ENCODE assay signal across 1 cellular context in the genomic region with DNA sequence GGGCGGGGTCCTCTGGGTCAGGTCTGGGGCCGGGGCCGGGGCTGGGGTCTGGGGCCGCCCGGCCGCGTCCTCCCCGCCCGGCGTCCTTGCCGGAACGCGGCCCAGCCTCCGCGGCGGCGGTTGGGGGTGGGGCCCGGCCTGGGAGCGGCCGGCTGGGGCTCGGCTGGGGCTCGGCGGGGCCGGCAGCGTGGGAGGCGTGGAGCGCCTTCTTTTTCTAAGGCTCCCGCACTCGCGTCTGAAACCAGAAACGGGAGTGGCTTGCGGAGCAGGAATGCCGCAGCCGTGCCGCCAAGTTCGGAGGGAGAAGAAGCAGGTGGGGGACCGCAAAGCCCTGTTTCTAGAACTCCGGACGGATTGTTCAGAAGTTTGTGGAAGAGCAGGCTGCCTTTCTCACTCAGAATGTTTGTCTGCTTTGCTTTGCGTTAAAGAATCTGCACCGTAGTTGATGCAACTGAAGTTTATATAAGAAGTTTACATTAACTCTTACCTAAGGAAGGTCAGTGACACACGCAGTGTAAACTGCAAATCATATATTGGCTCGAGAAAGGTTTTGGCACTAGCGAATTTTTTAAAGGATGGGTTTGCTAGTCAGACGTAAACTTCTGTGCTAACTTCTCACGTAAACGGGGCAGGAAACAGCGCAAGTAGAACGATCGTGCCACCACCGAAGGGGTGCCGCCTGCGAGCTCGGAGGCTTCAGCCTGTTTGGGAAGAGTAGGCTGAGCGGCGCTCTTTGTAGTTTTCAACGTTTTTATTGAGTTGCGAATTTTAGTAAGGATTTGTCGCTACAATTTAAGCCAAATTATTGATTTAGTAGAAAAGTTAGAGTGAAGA.
TF ChIP-seq lines count a peak whose summit lies in the region.

No MANE protein-coding gene starts in this region.

TF ChIP-seq in GM23338, 12 proteins besides CTCF, POLR2A, EP300 and RAD21 (continued from another document):
- TF ChIP-seq ZNF462 (CRISPR knock-in tag; IDR thresholded peaks at IDR 0.05) (no peak), CREB1 (CRISPR knock-in tag; IDR thresholded peaks at IDR 0.05; ENCODE audit: low read depth) (no peak), POLR2AphosphoS5 (IDR thresholded peaks at IDR 0.05; ENCODE audit: low read depth) (no peak)
- TF ChIP-seq, protein P1, sequence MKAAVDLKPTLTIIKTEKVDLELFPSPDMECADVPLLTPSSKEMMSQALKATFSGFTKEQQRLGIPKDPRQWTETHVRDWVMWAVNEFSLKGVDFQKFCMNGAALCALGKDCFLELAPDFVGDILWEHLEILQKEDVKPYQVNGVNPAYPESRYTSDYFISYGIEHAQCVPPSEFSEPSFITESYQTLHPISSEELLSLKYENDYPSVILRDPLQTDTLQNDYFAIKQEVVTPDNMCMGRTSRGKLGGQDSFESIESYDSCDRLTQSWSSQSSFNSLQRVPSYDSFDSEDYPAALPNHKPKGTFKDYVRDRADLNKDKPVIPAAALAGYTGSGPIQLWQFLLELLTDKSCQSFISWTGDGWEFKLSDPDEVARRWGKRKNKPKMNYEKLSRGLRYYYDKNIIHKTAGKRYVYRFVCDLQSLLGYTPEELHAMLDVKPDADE (IDR thresholded peaks at IDR 0.05): no peak
